Comparison of ENCODE assay signal across 8 cellular contexts in the genomic region with DNA sequence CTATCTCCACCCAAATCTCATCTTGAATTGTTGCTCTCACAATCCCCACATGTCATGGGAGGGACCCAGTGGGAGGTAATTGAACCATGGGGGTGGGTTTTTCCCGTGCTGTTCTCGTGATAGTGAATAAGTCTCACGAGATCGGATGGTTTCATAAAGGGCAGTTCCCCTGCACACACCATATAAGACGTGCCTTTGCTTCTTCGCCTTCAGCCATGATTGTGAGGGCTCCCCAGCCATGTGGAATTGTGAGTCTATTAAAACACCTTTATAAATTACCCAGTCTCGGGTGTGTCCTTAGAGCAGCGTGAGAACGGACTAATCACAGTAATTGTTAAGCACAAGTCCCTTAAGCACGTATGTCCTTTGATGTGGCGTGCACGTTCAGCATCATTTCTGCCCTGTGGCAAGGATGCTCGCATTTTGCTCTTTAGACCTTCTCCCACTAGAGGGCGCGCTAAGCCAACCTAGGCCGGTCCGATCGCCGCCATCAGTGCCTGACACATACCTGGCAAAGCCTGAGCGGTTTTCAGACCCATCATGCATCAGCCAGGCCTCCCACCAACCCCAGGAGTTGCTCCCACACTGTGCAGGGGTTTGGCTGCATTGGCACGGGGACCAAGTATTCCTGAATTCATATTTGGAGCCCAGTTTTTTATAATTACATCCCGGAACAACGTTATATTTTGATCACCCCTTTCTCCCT.
DNase-seq lines count a peak whose midpoint lies in the region; ATAC-seq and TF ChIP-seq lines count a peak whose summit lies in the region.
"Not testable (repeated sequence)": the region's sequence is repeated elsewhere in the genome, so short reads cannot be mapped to it uniquely, and the experiment has no call there.

No MANE protein-coding gene starts in this region.

- not testable (repeated sequence) for H3K79me2 ChIP-seq in OCI-LY3 (ENCODE audit: low read length)

- not testable (repeated sequence) for H3K27ac ChIP-seq in OCI-LY3 (ENCODE audit: low read length)

- H3K36me3 ChIP-seq in OCI-LY3 (replicated peaks; ENCODE audit: low read depth, low read length), result not testable (repeated sequence)

- not testable (repeated sequence) for H3K27ac Mint-ChIP-seq in central memory CD8-positive, alpha-beta T cell (ENCODE audit: low read depth); type B pancreatic cell

- H3K9ac ChIP-seq in OCI-LY3 (ENCODE audit: low read length), result not testable (repeated sequence)

- H3K4me1 ChIP-seq in OCI-LY3 (ENCODE audit: low read length), result not testable (repeated sequence)

- not testable (repeated sequence) for H3K9me3 ChIP-seq in OCI-LY3 (ENCODE audit: insufficient read depth, low read length)

- H3K4me3 Mint-ChIP-seq in central memory CD8-positive, alpha-beta T cell; type B pancreatic cell: not testable (repeated sequence)

- TF ChIP-seq CTCF in OCI-LY3 (IDR thresholded peaks at IDR 0.05; ENCODE audit: low read depth, low read length), result peak; percentile 24
- peak; percentile 74 for TF ChIP-seq CTCF in type B pancreatic cell (conservative IDR thresholded peaks at IDR 0.05)

- H3K27me3 Mint-ChIP-seq in central memory CD8-positive, alpha-beta T cell, result peaks cover 16% of the 10 kb centered on the region
- H3K27me3 Mint-ChIP-seq in type B pancreatic cell, result not testable (repeated sequence)

- not testable (repeated sequence) for H4K20me1 ChIP-seq in OCI-LY3 (ENCODE audit: insufficient read depth, low read length)

- not testable (repeated sequence) for H3K4me1 Mint-ChIP-seq in central memory CD8-positive, alpha-beta T cell; type B pancreatic cell (ENCODE audit: unreplicated experiment)

- not testable (repeated sequence) for H3K4me3 ChIP-seq in OCI-LY3 (ENCODE audit: low read length)

- H3K9me3 Mint-ChIP-seq in central memory CD8-positive, alpha-beta T cell; type B pancreatic cell: not testable (repeated sequence)

- intact Hi-C loops in left colon (cut with DNase I, micrococcal nuclease), result not testable (repeated sequence)

- ATAC-seq in GM18499 (IDR thresholded peaks at IDR 0.05; ENCODE audit: insufficient read depth, unreplicated experiment) (peak; percentile 96), HG02642 (IDR thresholded peaks at IDR 0.05; ENCODE audit: poor library complexity, unreplicated experiment) (peak; percentile 80), left colon (peak; percentile 95)
- peak; percentile 95 for ATAC-seq in central memory CD8-positive, alpha-beta T cell (replicated peaks; ENCODE audit: extremely low read depth, poor library complexity, severe bottlenecking)

- not testable (repeated sequence) for H2AFZ ChIP-seq in OCI-LY3 (ENCODE audit: low read depth, low read length)

- H3K4me2 ChIP-seq in OCI-LY3 (ENCODE audit: low read length), result not testable (repeated sequence)

- not testable (repeated sequence) for H3K27me3 ChIP-seq in OCI-LY3 (ENCODE audit: low read depth, low read length)

- DNase-seq in activated CD8-positive, alpha-beta memory T cell treated with anti-CD3 and anti-CD28 coated beads, Interleukin-2, amount 50 U/mL, for 24 hours (ENCODE audit: extremely low read depth), result peak; percentile 47
- peak; percentile 72 to 85 for DNase-seq in central memory CD8-positive, alpha-beta T cell (ENCODE audit: low spot score in 2 of 2)
- DNase-seq in left colon (peak; percentile 29 to 79), type B pancreatic cell (ENCODE audit: extremely low spot score, unreplicated experiment) (peak; percentile 83)
- peak; percentile 28 to 38 for DNase-seq in stimulated activated CD4-positive, alpha-beta T cell treated with anti-CD3 and anti-CD28 coated beads, Interleukin-15, amount 100 ng/mL, for 1 hour (ENCODE audit: low read depth in 1 of 2, low spot score in 1 of 2)

- H3K36me3 Mint-ChIP-seq in central memory CD8-positive, alpha-beta T cell (ENCODE audit: insufficient read depth); type B pancreatic cell: not testable (repeated sequence)

Comparison
In these comparisons a context has a peak if more than half of its experiments do, and no peak if none do; other contexts are left out.
1. DNase-seq: peak in every context shown above with its lines; median percentile 83 in type B pancreatic cell; 78 in central memory CD8-positive, alpha-beta T cell; 54 in left colon; 47 in activated CD8-positive, alpha-beta memory T cell treated with anti-CD3 and anti-CD28 coated beads, Interleukin-2, amount 50 U/mL, for 24 hours; 33 in stimulated activated CD4-positive, alpha-beta T cell treated with anti-CD3 and anti-CD28 coated beads, Interleukin-15, amount 100 ng/mL, for 1 hour.